In genomic region chr13:44068169-44068568, GRCh38 we compare ENCODE assay signal across 1 cellular context.
TF ChIP-seq lines count a peak whose summit lies in the region.

No MANE protein-coding gene starts in this region.

TF ChIP-seq in H1, 55 proteins besides CTCF, POLR2A, EP300 and RAD21 (continued from another document):
- TF ChIP-seq ASH2L (IDR thresholded peaks at IDR 0.05; ENCODE audit: low read length) (no peak), BCL11A (IDR thresholded peaks at IDR 0.05; ENCODE audit: low read depth in 2 of 2, low read length in 2 of 2) (no peak), KDM1A (IDR thresholded peaks at IDR 0.05; ENCODE audit: borderline replicate concordance, low read length) (no peak), KDM4A (IDR thresholded peaks at IDR 0.05; ENCODE audit: low read depth, low read length, severe bottlenecking) (no peak), CEBPB (IDR thresholded peaks at IDR 0.05; ENCODE audit: low read depth, low read length) (no peak), NANOG (IDR thresholded peaks at IDR 0.05; ENCODE audit: insufficient read depth, low read depth, low read length, poor library complexity, severe bottlenecking) (no peak), SAP30 (IDR thresholded peaks at IDR 0.05; ENCODE audit: insufficient read depth, insufficient replicate concordance, low read length) (no peak), MAFK (IDR thresholded peaks at IDR 0.05; ENCODE audit: low read depth, low read length) (no peak), KDM5A (IDR thresholded peaks at IDR 0.05; ENCODE audit: low read length) (no peak), SIX5 (IDR thresholded peaks at IDR 0.05; ENCODE audit: low read depth, low read length) (no peak), TBP (IDR thresholded peaks at IDR 0.05; ENCODE audit: low read depth, low read length) (no peak), POU5F1 (IDR thresholded peaks at IDR 0.05; ENCODE audit: low read depth, low read length) (no peak), SP1 (IDR thresholded peaks at IDR 0.05; ENCODE audit: low read depth, low read length) (no peak), CBX5 (IDR thresholded peaks at IDR 0.05; ENCODE audit: low read depth, low read length) (no peak)
TF ChIP-seq in H1: peak in this region for 0.
